1 cellular context compared by ENCODE assay signal in the genomic region with DNA sequence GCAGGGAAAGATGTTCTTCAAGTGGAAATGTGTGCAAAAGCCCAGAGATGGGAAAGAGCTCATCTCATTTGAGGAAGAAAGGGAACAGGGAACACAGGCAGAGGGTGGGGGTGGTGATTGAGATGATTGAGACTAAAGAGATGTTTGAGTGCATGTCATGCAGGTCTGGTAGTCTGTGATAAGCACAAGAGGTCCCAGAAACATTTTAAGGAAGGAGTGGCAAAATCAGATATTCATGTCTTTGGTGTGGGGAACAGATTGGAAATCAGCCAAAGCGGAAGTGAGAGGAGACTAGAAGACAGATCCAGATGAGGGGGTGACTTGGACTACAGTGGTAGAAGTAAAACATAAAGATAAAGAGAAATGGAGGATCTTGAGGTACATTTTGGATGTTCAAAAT.
TF ChIP-seq lines count a peak whose summit lies in the region.

No MANE protein-coding gene starts in this region.

TF ChIP-seq in K562, 482 proteins besides CTCF, POLR2A, EP300 and RAD21 (continued from another document and continues in another):
- TF ChIP-seq, protein P1, sequence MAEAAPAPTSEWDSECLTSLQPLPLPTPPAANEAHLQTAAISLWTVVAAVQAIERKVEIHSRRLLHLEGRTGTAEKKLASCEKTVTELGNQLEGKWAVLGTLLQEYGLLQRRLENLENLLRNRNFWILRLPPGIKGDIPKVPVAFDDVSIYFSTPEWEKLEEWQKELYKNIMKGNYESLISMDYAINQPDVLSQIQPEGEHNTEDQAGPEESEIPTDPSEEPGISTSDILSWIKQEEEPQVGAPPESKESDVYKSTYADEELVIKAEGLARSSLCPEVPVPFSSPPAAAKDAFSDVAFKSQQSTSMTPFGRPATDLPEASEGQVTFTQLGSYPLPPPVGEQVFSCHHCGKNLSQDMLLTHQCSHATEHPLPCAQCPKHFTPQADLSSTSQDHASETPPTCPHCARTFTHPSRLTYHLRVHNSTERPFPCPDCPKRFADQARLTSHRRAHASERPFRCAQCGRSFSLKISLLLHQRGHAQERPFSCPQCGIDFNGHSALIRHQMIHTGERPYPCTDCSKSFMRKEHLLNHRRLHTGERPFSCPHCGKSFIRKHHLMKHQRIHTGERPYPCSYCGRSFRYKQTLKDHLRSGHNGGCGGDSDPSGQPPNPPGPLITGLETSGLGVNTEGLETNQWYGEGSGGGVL (CRISPR knock-in tag; IDR thresholded peaks at IDR 0.05), result no peak
- TF ChIP-seq MECOM (CRISPR knock-in tag; IDR thresholded peaks at IDR 0.05), result no peak
- TF ChIP-seq, protein P2, sequence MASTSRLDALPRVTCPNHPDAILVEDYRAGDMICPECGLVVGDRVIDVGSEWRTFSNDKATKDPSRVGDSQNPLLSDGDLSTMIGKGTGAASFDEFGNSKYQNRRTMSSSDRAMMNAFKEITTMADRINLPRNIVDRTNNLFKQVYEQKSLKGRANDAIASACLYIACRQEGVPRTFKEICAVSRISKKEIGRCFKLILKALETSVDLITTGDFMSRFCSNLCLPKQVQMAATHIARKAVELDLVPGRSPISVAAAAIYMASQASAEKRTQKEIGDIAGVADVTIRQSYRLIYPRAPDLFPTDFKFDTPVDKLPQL (IDR thresholded peaks at IDR 0.05; ENCODE audit: extremely low read depth, insufficient read length), result no peak
- TF ChIP-seq ZNF445 (CRISPR knock-in tag; IDR thresholded peaks at IDR 0.05; ENCODE audit: low read depth), result no peak
- no peak for TF ChIP-seq DDX20 (tag; IDR thresholded peaks at IDR 0.05; ENCODE audit: low read depth)
- TF ChIP-seq ZNF133 (CRISPR knock-in tag; IDR thresholded peaks at IDR 0.05), result no peak
- no peak for TF ChIP-seq CEBPG (CRISPR knock-in tag; IDR thresholded peaks at IDR 0.05)
- TF ChIP-seq CEBPG (tag; conservative IDR thresholded peaks at IDR 0.05 in 1 of 2, IDR thresholded peaks at IDR 0.05 in 1 of 2), result no peak
- no peak for TF ChIP-seq GTF2A2 (tag; IDR thresholded peaks at IDR 0.05)
- no peak for TF ChIP-seq PHF21A (IDR thresholded peaks at IDR 0.05; ENCODE audit: borderline replicate concordance, low read depth)
- no peak for TF ChIP-seq ETV6 (IDR thresholded peaks at IDR 0.05; ENCODE audit: borderline replicate concordance in 1 of 2, low read depth in 2 of 2, low read length in 1 of 2)
- no peak for TF ChIP-seq ETV6 (CRISPR knock-in tag; IDR thresholded peaks at IDR 0.05; ENCODE audit: borderline replicate concordance)
- TF ChIP-seq, protein P3, sequence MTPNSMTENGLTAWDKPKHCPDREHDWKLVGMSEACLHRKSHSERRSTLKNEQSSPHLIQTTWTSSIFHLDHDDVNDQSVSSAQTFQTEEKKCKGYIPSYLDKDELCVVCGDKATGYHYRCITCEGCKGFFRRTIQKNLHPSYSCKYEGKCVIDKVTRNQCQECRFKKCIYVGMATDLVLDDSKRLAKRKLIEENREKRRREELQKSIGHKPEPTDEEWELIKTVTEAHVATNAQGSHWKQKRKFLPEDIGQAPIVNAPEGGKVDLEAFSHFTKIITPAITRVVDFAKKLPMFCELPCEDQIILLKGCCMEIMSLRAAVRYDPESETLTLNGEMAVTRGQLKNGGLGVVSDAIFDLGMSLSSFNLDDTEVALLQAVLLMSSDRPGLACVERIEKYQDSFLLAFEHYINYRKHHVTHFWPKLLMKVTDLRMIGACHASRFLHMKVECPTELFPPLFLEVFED (CRISPR knock-in tag; conservative IDR thresholded peaks at IDR 0.05), result no peak
- no peak for TF ChIP-seq PURB (CRISPR knock-in tag; IDR thresholded peaks at IDR 0.05; ENCODE audit: low read depth)
- TF ChIP-seq ZNF175 (CRISPR knock-in tag; IDR thresholded peaks at IDR 0.05; ENCODE audit: low read depth), result no peak
- TF ChIP-seq NCOA1 (IDR thresholded peaks at IDR 0.05; ENCODE audit: low read depth), result no peak
- no peak for TF ChIP-seq KAT7 (CRISPR knock-in tag; IDR thresholded peaks at IDR 0.05; ENCODE audit: borderline replicate concordance)
- no peak for TF ChIP-seq IFI16 (CRISPR knock-in tag; IDR thresholded peaks at IDR 0.05)
- TF ChIP-seq STAT5B (CRISPR knock-in tag; IDR thresholded peaks at IDR 0.05), result no peak
- TF ChIP-seq ZNF766 (CRISPR knock-in tag; conservative IDR thresholded peaks at IDR 0.05), result 0 out of 2 replicates have a peak, but pooled peaks have one; percentile 21
- no peak for TF ChIP-seq ZNF165 (CRISPR knock-in tag; IDR thresholded peaks at IDR 0.05; ENCODE audit: borderline replicate concordance)
- TF ChIP-seq, protein P4, sequence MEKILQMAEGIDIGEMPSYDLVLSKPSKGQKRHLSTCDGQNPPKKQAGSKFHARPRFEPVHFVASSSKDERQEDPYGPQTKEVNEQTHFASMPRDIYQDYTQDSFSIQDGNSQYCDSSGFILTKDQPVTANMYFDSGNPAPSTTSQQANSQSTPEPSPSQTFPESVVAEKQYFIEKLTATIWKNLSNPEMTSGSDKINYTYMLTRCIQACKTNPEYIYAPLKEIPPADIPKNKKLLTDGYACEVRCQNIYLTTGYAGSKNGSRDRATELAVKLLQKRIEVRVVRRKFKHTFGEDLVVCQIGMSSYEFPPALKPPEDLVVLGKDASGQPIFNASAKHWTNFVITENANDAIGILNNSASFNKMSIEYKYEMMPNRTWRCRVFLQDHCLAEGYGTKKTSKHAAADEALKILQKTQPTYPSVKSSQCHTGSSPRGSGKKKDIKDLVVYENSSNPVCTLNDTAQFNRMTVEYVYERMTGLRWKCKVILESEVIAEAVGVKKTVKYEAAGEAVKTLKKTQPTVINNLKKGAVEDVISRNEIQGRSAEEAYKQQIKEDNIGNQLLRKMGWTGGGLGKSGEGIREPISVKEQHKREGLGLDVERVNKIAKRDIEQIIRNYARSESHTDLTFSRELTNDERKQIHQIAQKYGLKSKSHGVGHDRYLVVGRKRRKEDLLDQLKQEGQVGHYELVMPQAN (IDR thresholded peaks at IDR 0.05; ENCODE audit: borderline replicate concordance), result no peak
- no peak for TF ChIP-seq GABPB2 (CRISPR knock-in tag; conservative IDR thresholded peaks at IDR 0.05)
- no peak for TF ChIP-seq KDM2B (CRISPR knock-in tag; IDR thresholded peaks at IDR 0.05)
- no peak for TF ChIP-seq SIN3B (IDR thresholded peaks at IDR 0.05; ENCODE audit: low read depth)
- TF ChIP-seq, protein P5, sequence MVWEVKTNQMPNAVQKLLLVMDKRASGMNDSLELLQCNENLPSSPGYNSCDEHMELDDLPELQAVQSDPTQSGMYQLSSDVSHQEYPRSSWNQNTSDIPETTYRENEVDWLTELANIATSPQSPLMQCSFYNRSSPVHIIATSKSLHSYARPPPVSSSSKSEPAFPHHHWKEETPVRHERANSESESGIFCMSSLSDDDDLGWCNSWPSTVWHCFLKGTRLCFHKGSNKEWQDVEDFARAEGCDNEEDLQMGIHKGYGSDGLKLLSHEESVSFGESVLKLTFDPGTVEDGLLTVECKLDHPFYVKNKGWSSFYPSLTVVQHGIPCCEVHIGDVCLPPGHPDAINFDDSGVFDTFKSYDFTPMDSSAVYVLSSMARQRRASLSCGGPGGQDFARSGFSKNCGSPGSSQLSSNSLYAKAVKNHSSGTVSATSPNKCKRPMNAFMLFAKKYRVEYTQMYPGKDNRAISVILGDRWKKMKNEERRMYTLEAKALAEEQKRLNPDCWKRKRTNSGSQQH (CRISPR knock-in tag; IDR thresholded peaks at IDR 0.05), result no peak
- TF ChIP-seq BCL6 (CRISPR knock-in tag; IDR thresholded peaks at IDR 0.05), result no peak
- TF ChIP-seq ZC3H8 (IDR thresholded peaks at IDR 0.05), result no peak
- no peak for TF ChIP-seq MCM7 (IDR thresholded peaks at IDR 0.05)
- TF ChIP-seq SP2 (IDR thresholded peaks at IDR 0.05; ENCODE audit: extremely low read depth, low read depth, low read length, poor library complexity, severe bottlenecking), result no peak
- TF ChIP-seq ZNF146 (CRISPR knock-in tag; IDR thresholded peaks at IDR 0.05; ENCODE audit: unreplicated experiment), result no peak
- TF ChIP-seq HDAC2 (IDR thresholded peaks at IDR 0.05), result 0 out of 2 replicates have a peak, but pooled peaks have one; percentile 25
- peak; percentile 53; the same call in 1 of the 2 replicates for TF ChIP-seq MTA2 (IDR thresholded peaks at IDR 0.05; ENCODE audit: low read depth)
- TF ChIP-seq, protein P6, sequence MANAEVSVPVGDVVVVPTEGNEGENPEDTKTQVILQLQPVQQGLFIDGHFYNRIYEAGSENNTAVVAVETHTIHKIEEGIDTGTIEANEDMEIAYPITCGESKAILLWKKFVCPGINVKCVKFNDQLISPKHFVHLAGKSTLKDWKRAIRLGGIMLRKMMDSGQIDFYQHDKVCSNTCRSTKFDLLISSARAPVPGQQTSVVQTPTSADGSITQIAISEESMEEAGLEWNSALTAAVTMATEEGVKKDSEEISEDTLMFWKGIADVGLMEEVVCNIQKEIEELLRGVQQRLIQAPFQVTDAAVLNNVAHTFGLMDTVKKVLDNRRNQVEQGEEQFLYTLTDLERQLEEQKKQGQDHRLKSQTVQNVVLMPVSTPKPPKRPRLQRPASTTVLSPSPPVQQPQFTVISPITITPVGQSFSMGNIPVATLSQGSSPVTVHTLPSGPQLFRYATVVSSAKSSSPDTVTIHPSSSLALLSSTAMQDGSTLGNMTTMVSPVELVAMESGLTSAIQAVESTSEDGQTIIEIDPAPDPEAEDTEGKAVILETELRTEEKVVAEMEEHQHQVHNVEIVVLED (CRISPR knock-in tag; IDR thresholded peaks at IDR 0.05), result no peak
- TF ChIP-seq, protein P7, sequence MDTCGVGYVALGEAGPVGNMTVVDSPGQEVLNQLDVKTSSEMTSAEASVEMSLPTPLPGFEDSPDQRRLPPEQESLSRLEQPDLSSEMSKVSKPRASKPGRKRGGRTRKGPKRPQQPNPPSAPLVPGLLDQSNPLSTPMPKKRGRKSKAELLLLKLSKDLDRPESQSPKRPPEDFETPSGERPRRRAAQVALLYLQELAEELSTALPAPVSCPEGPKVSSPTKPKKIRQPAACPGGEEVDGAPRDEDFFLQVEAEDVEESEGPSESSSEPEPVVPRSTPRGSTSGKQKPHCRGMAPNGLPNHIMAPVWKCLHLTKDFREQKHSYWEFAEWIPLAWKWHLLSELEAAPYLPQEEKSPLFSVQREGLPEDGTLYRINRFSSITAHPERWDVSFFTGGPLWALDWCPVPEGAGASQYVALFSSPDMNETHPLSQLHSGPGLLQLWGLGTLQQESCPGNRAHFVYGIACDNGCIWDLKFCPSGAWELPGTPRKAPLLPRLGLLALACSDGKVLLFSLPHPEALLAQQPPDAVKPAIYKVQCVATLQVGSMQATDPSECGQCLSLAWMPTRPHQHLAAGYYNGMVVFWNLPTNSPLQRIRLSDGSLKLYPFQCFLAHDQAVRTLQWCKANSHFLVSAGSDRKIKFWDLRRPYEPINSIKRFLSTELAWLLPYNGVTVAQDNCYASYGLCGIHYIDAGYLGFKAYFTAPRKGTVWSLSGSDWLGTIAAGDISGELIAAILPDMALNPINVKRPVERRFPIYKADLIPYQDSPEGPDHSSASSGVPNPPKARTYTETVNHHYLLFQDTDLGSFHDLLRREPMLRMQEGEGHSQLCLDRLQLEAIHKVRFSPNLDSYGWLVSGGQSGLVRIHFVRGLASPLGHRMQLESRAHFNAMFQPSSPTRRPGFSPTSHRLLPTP (IDR thresholded peaks at IDR 0.05; ENCODE audit: borderline replicate concordance, extremely low read depth, insufficient read length), result no peak
- no peak for TF ChIP-seq BRF1 (IDR thresholded peaks at IDR 0.05; ENCODE audit: borderline replicate concordance, extremely low read depth, insufficient read length)
- peak; percentile 41; the same call in 1 of the 2 replicates for TF ChIP-seq GATA2 (CRISPR knock-in tag; IDR thresholded peaks at IDR 0.05)
- TF ChIP-seq CHCHD3 (CRISPR knock-in tag; IDR thresholded peaks at IDR 0.05), result no peak
- no peak for TF ChIP-seq ZNF316 (IDR thresholded peaks at IDR 0.05)
- peak; percentile 60 for TF ChIP-seq DPF2 (IDR thresholded peaks at IDR 0.05)
- no peak for TF ChIP-seq POLR2H (tag; IDR thresholded peaks at IDR 0.05; ENCODE audit: low read depth)
- no peak for TF ChIP-seq HDAC3 (IDR thresholded peaks at IDR 0.05; ENCODE audit: borderline replicate concordance, partially characterized antibody)
- TF ChIP-seq BDP1 (IDR thresholded peaks at IDR 0.05; ENCODE audit: insufficient read depth, insufficient read length), result no peak
- TF ChIP-seq, protein P8, sequence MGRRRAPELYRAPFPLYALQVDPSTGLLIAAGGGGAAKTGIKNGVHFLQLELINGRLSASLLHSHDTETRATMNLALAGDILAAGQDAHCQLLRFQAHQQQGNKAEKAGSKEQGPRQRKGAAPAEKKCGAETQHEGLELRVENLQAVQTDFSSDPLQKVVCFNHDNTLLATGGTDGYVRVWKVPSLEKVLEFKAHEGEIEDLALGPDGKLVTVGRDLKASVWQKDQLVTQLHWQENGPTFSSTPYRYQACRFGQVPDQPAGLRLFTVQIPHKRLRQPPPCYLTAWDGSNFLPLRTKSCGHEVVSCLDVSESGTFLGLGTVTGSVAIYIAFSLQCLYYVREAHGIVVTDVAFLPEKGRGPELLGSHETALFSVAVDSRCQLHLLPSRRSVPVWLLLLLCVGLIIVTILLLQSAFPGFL (CRISPR knock-in tag; IDR thresholded peaks at IDR 0.05), result no peak
- TF ChIP-seq TEAD1 (CRISPR knock-in tag; IDR thresholded peaks at IDR 0.05), result no peak
- no peak for TF ChIP-seq ESRRB (CRISPR knock-in tag; IDR thresholded peaks at IDR 0.05; ENCODE audit: borderline replicate concordance)
- TF ChIP-seq, protein P9, sequence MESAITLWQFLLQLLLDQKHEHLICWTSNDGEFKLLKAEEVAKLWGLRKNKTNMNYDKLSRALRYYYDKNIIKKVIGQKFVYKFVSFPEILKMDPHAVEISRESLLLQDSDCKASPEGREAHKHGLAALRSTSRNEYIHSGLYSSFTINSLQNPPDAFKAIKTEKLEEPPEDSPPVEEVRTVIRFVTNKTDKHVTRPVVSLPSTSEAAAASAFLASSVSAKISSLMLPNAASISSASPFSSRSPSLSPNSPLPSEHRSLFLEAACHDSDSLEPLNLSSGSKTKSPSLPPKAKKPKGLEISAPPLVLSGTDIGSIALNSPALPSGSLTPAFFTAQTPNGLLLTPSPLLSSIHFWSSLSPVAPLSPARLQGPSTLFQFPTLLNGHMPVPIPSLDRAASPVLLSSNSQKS (CRISPR knock-in tag; IDR thresholded peaks at IDR 0.05), result no peak
- no peak for TF ChIP-seq MYNN (IDR thresholded peaks at IDR 0.05)
- no peak for TF ChIP-seq MYNN (CRISPR knock-in tag; IDR thresholded peaks at IDR 0.05)
- TF ChIP-seq, protein P10, sequence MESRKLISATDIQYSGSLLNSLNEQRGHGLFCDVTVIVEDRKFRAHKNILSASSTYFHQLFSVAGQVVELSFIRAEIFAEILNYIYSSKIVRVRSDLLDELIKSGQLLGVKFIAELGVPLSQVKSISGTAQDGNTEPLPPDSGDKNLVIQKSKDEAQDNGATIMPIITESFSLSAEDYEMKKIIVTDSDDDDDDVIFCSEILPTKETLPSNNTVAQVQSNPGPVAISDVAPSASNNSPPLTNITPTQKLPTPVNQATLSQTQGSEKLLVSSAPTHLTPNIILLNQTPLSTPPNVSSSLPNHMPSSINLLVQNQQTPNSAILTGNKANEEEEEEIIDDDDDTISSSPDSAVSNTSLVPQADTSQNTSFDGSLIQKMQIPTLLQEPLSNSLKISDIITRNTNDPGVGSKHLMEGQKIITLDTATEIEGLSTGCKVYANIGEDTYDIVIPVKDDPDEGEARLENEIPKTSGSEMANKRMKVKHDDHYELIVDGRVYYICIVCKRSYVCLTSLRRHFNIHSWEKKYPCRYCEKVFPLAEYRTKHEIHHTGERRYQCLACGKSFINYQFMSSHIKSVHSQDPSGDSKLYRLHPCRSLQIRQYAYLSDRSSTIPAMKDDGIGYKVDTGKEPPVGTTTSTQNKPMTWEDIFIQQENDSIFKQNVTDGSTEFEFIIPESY (CRISPR knock-in tag; IDR thresholded peaks at IDR 0.05), result no peak
